Comparison of ENCODE assay signal across 1 cellular context in genomic region chr10:93687737-93688136, GRCh38.
TF ChIP-seq lines count a peak whose summit lies in the region.

No MANE protein-coding gene starts in this region.

TF ChIP-seq in HEK293, 187 proteins besides CTCF, POLR2A, EP300 and RAD21 (continued from another document):
- TF ChIP-seq PRDM4 (tag by site-specific recombination; IDR thresholded peaks at IDR 0.05) (no peak), ZSCAN5A (tag by site-specific recombination; IDR thresholded peaks at IDR 0.05) (no peak)
